ENCODE assay signal across 13 cellular contexts in the genomic region with DNA sequence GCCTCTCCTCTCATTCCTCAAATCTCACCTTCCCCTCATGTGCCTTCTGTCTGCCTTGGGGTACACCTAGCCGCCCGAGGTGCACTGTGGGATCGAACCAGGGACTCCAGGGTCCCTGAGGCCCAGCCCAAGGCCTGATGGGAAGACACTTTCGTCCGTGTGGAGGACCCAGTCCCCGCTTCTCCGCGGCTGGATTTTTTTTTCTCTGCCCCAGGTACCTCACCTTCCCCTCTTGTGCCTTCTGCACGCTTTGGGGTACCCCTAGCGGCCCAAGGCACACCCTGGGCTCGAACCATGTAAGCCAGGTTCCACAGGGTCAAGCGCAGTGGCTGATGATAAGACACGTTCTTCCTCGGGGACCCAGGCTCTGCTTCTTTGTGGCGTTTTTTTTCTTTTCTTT.
DNase-seq lines count a peak whose midpoint lies in the region; ATAC-seq and TF ChIP-seq lines count a peak whose summit lies in the region.
"Had no signal": no experiment of that assay in that cellular context is flagged by ENCODE, and none has a peak within 500 bp of the region (broad histone marks: within the 10 kb centered on the region; RNA-seq: fewer than 3 reads in every experiment).

No MANE protein-coding gene starts in this region.

- no peak for ATAC-seq in Right ventricle myocardium superior (ENCODE audit: poor library complexity)
- ATAC-seq in left colon, result no peak
- ATAC-seq in GM19467 (IDR thresholded peaks at IDR 0.05; ENCODE audit: unreplicated experiment), result no peak
- ATAC-seq: GM12878 had no signal

- H3K79me2 ChIP-seq in neural progenitor cell (ENCODE audit: low read depth), result no peaks in the 10 kb centered on the region

- H3K4me1 Mint-ChIP-seq in neural progenitor cell, result no peaks in the 10 kb centered on the region
- H3K4me1 Mint-ChIP-seq: H9 had no signal

- no peak overlapping the region for H3K4me3 Mint-ChIP-seq in neural progenitor cell
- H3K4me3 Mint-ChIP-seq: CD4-positive, CD25-positive, alpha-beta regulatory T cell; H9 had no signal

- H3K36me3 ChIP-seq in right atrium auricular region (no peaks in the 10 kb centered on the region), neural progenitor cell (no peaks in the 10 kb centered on the region)
- H3K36me3 ChIP-seq: BLaER1 treated with 17β-estradiol and CSF1 and Interleukin-3, amounts not matched to agents 10 nM and 100 nM had no signal

- H3F3A ChIP-seq in neural progenitor cell (ENCODE audit: low read depth), result no peaks in the 10 kb centered on the region

- H3K27me3 Mint-ChIP-seq in neural progenitor cell (ENCODE audit: insufficient read depth, low read depth), result peaks cover 16% of the 10 kb centered on the region
- H3K27me3 Mint-ChIP-seq: CD4-positive, CD25-positive, alpha-beta regulatory T cell had no signal

- peaks cover 55% of the 10 kb centered on the region for H3K9me3 Mint-ChIP-seq in neural progenitor cell

- no peak overlapping the region for H3K9ac ChIP-seq in neural progenitor cell
- H3K9ac ChIP-seq: BLaER1 treated with 17β-estradiol and CSF1 and Interleukin-3, amounts not matched to agents 10 nM and 100 nM; GM23248 had no signal

- DNase-seq in Right ventricle myocardium superior, result peak; percentile 32
- no peak for DNase-seq in right atrium auricular region (ENCODE audit: low spot score)
- peak; percentile 25 for DNase-seq in islet precursor cell
- DNase-seq in neural progenitor cell (ENCODE audit: low spot score), result peak; percentile 1
- DNase-seq in H4 (ENCODE audit: low spot score), result no peak
- DNase-seq in left colon, result no peak
- DNase-seq: 8988T; CD4-positive, CD25-positive, alpha-beta regulatory T cell; GM23248; H9 had no signal

- no peaks in the 10 kb centered on the region for H3K27me3 ChIP-seq in right atrium auricular region
- H3K27me3 ChIP-seq in neural progenitor cell, result no peaks in the 10 kb centered on the region
- H3K27me3 ChIP-seq: BLaER1 treated with 17β-estradiol and CSF1 and Interleukin-3, amounts not matched to agents 10 nM and 100 nM had no signal

- H3K4me2 ChIP-seq in neural progenitor cell, result no peak overlapping the region
- H3K4me2 ChIP-seq: BLaER1 treated with 17β-estradiol and CSF1 and Interleukin-3, amounts not matched to agents 10 nM and 100 nM had no signal

- H3K9me3 ChIP-seq in right atrium auricular region, result peaks cover 0 to 11% of the 10 kb centered on the region in 2 donors
- H3K9me3 ChIP-seq in neural progenitor cell (ENCODE audit: low read depth), result peaks cover 30% of the 10 kb centered on the region

- H4K20me1 ChIP-seq in neural progenitor cell (ENCODE audit: low read depth), result no peaks in the 10 kb centered on the region
- H4K20me1 ChIP-seq: BLaER1 treated with 17β-estradiol and CSF1 and Interleukin-3, amounts not matched to agents 10 nM and 100 nM had no signal

- H3K4me3 ChIP-seq in right atrium auricular region (no peak overlapping the region), neural progenitor cell (no peak overlapping the region)
- H3K4me3 ChIP-seq: BLaER1 treated with 17β-estradiol and CSF1 and Interleukin-3, amounts not matched to agents 10 nM and 100 nM; GM12878; GM23248 had no signal

- no peaks in the 10 kb centered on the region for H3K4me1 ChIP-seq in right atrium auricular region
- no peaks in the 10 kb centered on the region for H3K4me1 ChIP-seq in neural progenitor cell
- H3K4me1 ChIP-seq: BLaER1 treated with 17β-estradiol and CSF1 and Interleukin-3, amounts not matched to agents 10 nM and 100 nM had no signal

- H3K27ac Mint-ChIP-seq in neural progenitor cell, result no peak overlapping the region
- H3K27ac Mint-ChIP-seq: CD4-positive, CD25-positive, alpha-beta regulatory T cell; H9 had no signal

- intact Hi-C loops in Right ventricle myocardium superior (cut with DNase I), result no loop called here
- intact Hi-C loops in left colon (cut with DNase I, micrococcal nuclease), result no loop called here

- TF ChIP-seq CTCF in right atrium auricular region (IDR thresholded peaks at IDR 0.05) (no peak), neural progenitor cell (IDR thresholded peaks at IDR 0.05) (no peak)

- H3K36me3 Mint-ChIP-seq in neural progenitor cell, result peaks cover 12% of the 10 kb centered on the region
- H3K36me3 Mint-ChIP-seq: CD4-positive, CD25-positive, alpha-beta regulatory T cell had no signal

- H2AFZ ChIP-seq in neural progenitor cell (replicated peaks), result no peak overlapping the region
- H2AFZ ChIP-seq: GM23248 had no signal

- H3K27ac ChIP-seq in right atrium auricular region (no peak overlapping the region), neural progenitor cell (no peak overlapping the region)
- H3K27ac ChIP-seq: BLaER1 treated with 17β-estradiol and CSF1 and Interleukin-3, amounts not matched to agents 10 nM and 100 nM; GM23248 had no signal

Comparison
In these comparisons a context has a peak if more than half of its experiments do, and no peak if none do; other contexts are left out.
1. DNase-seq: peak in Right ventricle myocardium superior (single experiment), islet precursor cell (single experiment) and neural progenitor cell (single experiment); none in right atrium auricular region (single experiment), H4 (single experiment) and left colon (0 of 2).